In genomic region chr1:1973716-1974642, GRCh38 we compare ENCODE assay signal across 1 cellular context.
TF ChIP-seq lines count a peak whose summit lies in the region.

No MANE protein-coding gene starts in this region.

TF ChIP-seq in HepG2, 621 proteins besides CTCF, POLR2A, EP300 and RAD21 (continued from another document):
- TF ChIP-seq HBP1 (CRISPR knock-in tag; IDR thresholded peaks at IDR 0.05; ENCODE audit: low read depth) (no peak), ZFY (CRISPR knock-in tag; IDR thresholded peaks at IDR 0.05) (peak; percentile 33; the same call in 1 of the 2 replicates), KDM5A (IDR thresholded peaks at IDR 0.05; ENCODE audit: borderline replicate concordance, low read length) (no peak), ZSCAN22 (CRISPR knock-in tag; IDR thresholded peaks at IDR 0.05) (no peak), ZNF207 (IDR thresholded peaks at IDR 0.05; ENCODE audit: borderline replicate concordance) (no peak), ZNF383 (CRISPR knock-in tag; IDR thresholded peaks at IDR 0.05; ENCODE audit: borderline replicate concordance) (no peak), JUND (CRISPR knock-in tag; IDR thresholded peaks at IDR 0.05) (no peak), FOSL2 (CRISPR knock-in tag; IDR thresholded peaks at IDR 0.05) (no peak)
- TF ChIP-seq, protein P1, sequence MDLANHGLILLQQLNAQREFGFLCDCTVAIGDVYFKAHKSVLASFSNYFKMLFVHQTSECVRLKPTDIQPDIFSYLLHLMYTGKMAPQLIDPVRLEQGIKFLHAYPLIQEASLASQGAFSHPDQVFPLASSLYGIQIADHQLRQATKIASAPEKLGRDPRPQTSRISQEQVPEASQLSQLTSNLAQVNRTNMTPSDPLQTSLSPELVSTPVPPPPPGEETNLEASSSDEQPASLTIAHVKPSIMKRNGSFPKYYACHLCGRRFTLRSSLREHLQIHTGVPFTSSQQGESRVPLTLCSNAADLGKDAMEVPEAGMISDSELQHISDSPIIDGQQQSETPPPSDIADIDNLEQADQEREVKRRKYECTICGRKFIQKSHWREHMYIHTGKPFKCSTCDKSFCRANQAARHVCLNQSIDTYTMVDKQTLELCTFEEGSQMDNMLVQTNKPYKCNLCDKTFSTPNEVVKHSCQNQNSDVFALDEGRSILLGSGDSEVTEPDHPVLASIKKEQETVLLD (CRISPR knock-in tag; IDR thresholded peaks at IDR 0.05; ENCODE audit: low read depth) = no peak
- TF ChIP-seq, protein P2, sequence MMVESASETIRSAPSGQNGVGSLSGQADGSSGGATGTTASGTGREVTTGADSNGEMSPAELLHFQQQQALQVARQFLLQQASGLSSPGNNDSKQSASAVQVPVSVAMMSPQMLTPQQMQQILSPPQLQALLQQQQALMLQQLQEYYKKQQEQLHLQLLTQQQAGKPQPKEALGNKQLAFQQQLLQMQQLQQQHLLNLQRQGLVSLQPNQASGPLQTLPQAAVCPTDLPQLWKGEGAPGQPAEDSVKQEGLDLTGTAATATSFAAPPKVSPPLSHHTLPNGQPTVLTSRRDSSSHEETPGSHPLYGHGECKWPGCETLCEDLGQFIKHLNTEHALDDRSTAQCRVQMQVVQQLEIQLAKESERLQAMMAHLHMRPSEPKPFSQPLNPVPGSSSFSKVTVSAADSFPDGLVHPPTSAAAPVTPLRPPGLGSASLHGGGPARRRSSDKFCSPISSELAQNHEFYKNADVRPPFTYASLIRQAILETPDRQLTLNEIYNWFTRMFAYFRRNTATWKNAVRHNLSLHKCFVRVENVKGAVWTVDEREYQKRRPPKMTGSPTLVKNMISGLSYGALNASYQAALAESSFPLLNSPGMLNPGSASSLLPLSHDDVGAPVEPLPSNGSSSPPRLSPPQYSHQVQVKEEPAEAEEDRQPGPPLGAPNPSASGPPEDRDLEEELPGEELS (CRISPR knock-in tag; IDR thresholded peaks at IDR 0.05) = no peak
TF ChIP-seq in HepG2: peak in this region for 12.
